ENCODE assay signal across 8 cellular contexts in the genomic region with DNA sequence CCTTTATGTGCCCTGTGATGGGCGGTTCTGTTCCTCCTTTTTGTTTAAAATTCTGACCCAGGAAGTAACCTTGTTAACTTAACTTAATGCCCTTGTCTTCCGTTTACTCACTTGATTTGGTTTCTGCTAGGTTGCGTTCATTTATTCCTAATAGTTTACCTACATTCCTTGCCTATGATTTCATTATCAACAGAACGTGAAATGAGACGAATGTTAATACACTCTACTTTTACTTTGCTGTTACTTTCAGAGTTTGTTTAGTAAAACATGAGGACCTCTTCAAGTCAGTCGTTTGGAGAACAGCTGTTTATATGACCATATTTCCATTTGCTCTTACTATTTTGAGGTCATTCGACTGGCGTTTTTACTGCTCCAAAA. TPM values are rescaled to one million over a fixed set of nuclear protein-coding genes. Genes with fewer than 3 reads are reported as not detected.
DNase-seq lines count a peak whose midpoint lies in the region; ATAC-seq and TF ChIP-seq lines count a peak whose summit lies in the region.

No MANE protein-coding gene starts in this region.

- H3K27ac Mint-ChIP-seq in naive B cell = peak overlapping the region; percentile 87 to 98 (median 92)

- peak overlapping the region; percentile 90 to 99 (median 98) for H3K4me3 Mint-ChIP-seq in naive B cell

- peaks cover 0 to 1% (median 0%) of the 10 kb centered on the region in 7 donors for H3K9me3 Mint-ChIP-seq in naive B cell

- H3K36me3 Mint-ChIP-seq in naive B cell = no peaks in the 10 kb centered on the region

- H3K4me3 ChIP-seq in BE2C (ENCODE audit: low read depth, low read length) (peak overlapping the region; percentile 81), HUES64 (ENCODE audit: low read length) (peak overlapping the region; percentile 99), choroid plexus epithelial cell (ENCODE audit: low read depth, low read length) (peak overlapping the region; percentile 99)

- H3K4me1 Mint-ChIP-seq in naive B cell = peaks cover 12 to 20% (median 17%) of the 10 kb centered on the region in 3 donors

- H3K9ac ChIP-seq in HUES64 (ENCODE audit: low read depth, low read length) = peak overlapping the region; percentile 94

- TF ChIP-seq CTCF in BE2C (IDR thresholded peaks at IDR 0.05; ENCODE audit: low read depth, low read length) (no peak), choroid plexus epithelial cell (conservative IDR thresholded peaks at IDR 0.05; ENCODE audit: low read depth, low read length) (no peak)

- no peaks in the 10 kb centered on the region for H3K27me3 Mint-ChIP-seq in naive B cell

- H3K27ac ChIP-seq in HUES64 (ENCODE audit: low read depth, low read length) = peak overlapping the region; percentile 91

- DNase-seq in BE2C (no peak), choroid plexus epithelial cell (ENCODE audit: low read depth) (peak; percentile 40), naive B cell (no peak), NCI-H1436 treated with DMSO at 0.1 percent for 48 hours (lab: John Stamatoyannopoulos, UW) (no peak)
- DNase-seq in activated CD4-positive, CD25-positive, alpha-beta regulatory T cell (lab: John Stamatoyannopoulos, UW) = no peak
- no peak for DNase-seq in stimulated activated CD4-positive, alpha-beta T cell treated with anti-CD3 and anti-CD28 coated beads, Interleukin-12 subunit alpha, Interleukin-12 subunit beta, amount 100 ng/mL, for 4 hours

- H3K9me3 ChIP-seq in BE2C = no peaks in the 10 kb centered on the region
- H3K9me3 ChIP-seq in HUES64 (ENCODE audit: insufficient read depth, low read depth, low read length) = no peaks in the 10 kb centered on the region

- H3K27me3 ChIP-seq in BE2C (no peaks in the 10 kb centered on the region), HUES64 (ENCODE audit: insufficient read depth, low read length) (no peaks in the 10 kb centered on the region)

- H3K36me3 ChIP-seq in BE2C (no peaks in the 10 kb centered on the region), HUES64 (ENCODE audit: insufficient read depth, low read length) (peaks cover 2% of the 10 kb centered on the region; the same call in 1 of the 2 replicates)

- WGBS in HUES64 = 5% methylated on average over 8 of the region's 8 CpGs

- no peaks in the 10 kb centered on the region for H3K4me1 ChIP-seq in BE2C
- peaks cover 24% of the 10 kb centered on the region for H3K4me1 ChIP-seq in HUES64 (ENCODE audit: insufficient read depth, low read length)

- ATAC-seq in naive B cell (ENCODE audit: low read depth in 2 of 2) = no peak
- no peak for ATAC-seq in GM21360 (IDR thresholded peaks at IDR 0.05; ENCODE audit: unreplicated experiment)

RNA-seq across cellular contexts. Expression of gene CEP192, which starts 0.7 kb away (rescaled TPM):
- polyA plus RNA-seq in BE2C (2012; ENCODE audit: insufficient read depth, insufficient read length, low read depth) = 12.5 TPM
- 16.6 TPM for polyA plus RNA-seq in HUES64 (2013, experiment 1 of 2)
- 19.5 TPM for polyA plus RNA-seq in HUES64 (2013, experiment 2 of 2)
- 10 to 100 TPM in 1 of 6 donors, 1 to 10 TPM in 4, not detected in 1; 6.2 to 10.0 (median 8.1) TPM for polyA plus RNA-seq in naive B cell (ENCODE audit: low read depth in 6 of 6)

RNA-seq across cellular contexts. Expression of gene SEH1L, which starts 44.0 kb away (rescaled TPM):
- polyA plus RNA-seq in BE2C (2012; ENCODE audit: insufficient read depth, insufficient read length, low read depth) = 22.0 TPM
- 42.9 TPM for polyA plus RNA-seq in HUES64 (2013, experiment 1 of 2)
- polyA plus RNA-seq in HUES64 (2013, experiment 2 of 2) = 36.5 TPM
- 10 to 100 TPM; 24.6 to 50.5 (median 39.6) TPM for polyA plus RNA-seq in naive B cell (ENCODE audit: low read depth in 6 of 6)
